8 cellular contexts compared by ENCODE assay signal in the genomic region with DNA sequence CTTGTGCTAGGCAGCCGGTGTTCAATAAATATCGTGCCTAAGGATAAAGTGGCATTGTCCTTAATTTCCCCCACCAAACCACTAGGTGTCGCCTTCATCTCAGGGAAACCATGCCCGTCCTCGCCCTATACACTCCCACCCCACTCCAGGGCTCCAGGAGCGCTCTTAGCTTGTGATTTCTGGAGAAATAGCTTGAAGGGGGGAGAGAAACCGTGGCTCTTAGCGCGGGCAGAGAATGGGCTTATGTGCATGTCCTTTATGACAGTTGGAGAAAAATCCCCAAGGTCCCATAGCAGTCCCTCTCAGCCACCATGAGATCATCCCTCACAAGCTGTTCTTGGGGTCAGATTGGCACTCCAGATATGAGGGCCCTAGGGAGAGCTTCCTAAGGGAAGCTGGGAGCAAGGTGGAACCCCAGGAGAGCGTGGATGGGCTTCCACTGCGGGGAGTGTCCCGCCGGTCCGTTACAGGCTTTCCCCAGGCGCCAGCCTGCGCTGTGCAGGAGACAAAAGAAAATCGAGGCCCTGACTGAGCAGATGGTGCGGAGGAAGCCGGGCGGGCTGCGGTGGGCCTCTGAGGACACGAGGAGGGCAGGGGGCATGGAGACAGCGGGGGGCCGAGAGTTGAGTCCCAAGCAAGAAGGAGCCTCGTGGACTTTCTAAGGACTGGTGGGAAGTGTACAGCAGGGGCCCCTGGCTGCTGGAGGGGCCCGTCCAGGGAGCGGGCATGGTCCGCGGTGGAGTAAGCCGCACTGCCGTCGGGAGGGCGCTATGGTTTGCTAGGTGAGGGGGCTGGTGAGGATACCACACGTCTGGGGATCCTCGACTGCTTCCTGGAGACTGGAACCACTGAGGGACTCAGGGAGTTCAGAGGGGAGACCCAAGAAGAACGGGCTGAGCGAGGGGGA. TPM values are rescaled to one million over a fixed set of nuclear protein-coding genes. Genes with fewer than 3 reads are reported as not detected.
A peak's percentile ranks its signal among the peaks of the same experiment; 100 is the strongest.
DNase-seq lines count a peak whose midpoint lies in the region; ATAC-seq and TF ChIP-seq lines count a peak whose summit lies in the region.

No MANE protein-coding gene starts in this region.

- H3K23ac ChIP-seq in H9 (ENCODE audit: insufficient read length, low read depth, low read length): no peak overlapping the region

- H3K14ac ChIP-seq in H9 (ENCODE audit: insufficient read depth, low read length): peak overlapping the region; percentile 85

- TF ChIP-seq CTCF in H9 (conservative IDR thresholded peaks at IDR 0.05) (peak; percentile 89), coronary artery (IDR thresholded peaks at IDR 0.05) (peak; percentile 84)

- H3K56ac ChIP-seq in H9 (ENCODE audit: insufficient read length, low read depth, low read length): no peak overlapping the region

- no peak overlapping the region for H2BK12ac ChIP-seq in H9 (ENCODE audit: insufficient read length, low read depth, low read length)

- H3K9me3 ChIP-seq in H9 (ENCODE audit: control insufficient read depth, low read depth, low read length): no peaks in the 10 kb centered on the region

- no peak overlapping the region for H2BK5ac ChIP-seq in H9 (ENCODE audit: insufficient read length, low read length)

- peak overlapping the region; percentile 45 for H3K18ac ChIP-seq in H9 (ENCODE audit: insufficient read length, low read depth, low read length)

- peak overlapping the region; percentile 93 for H3K4me3 ChIP-seq in coronary artery

- no peaks in the 10 kb centered on the region for H4K20me1 ChIP-seq in H9 (ENCODE audit: control insufficient read depth, insufficient read depth, insufficient read length)

- H3K4me1 Mint-ChIP-seq in H9: peaks cover 17 to 19% of the 10 kb centered on the region in 2 experiments

- DNase-seq in Ammon's horn (ENCODE audit: low spot score) (peak; percentile 90), H9 (peak; percentile 75), NCI-H2196 treated with DMSO at 0.1 percent for 48 hours (lab: John Stamatoyannopoulos, UW; ENCODE audit: unreplicated experiment) (peak; percentile 80), coronary artery (ENCODE audit: low spot score) (no peak)
- DNase-seq in activated CD4-positive, alpha-beta T cell treated with anti-CD3 and anti-CD28 coated beads for 24 hours (ENCODE audit: low read depth in 2 of 2): peak; percentile 17 to 36
- peak; percentile 13 to 46 for DNase-seq in stimulated activated CD4-positive, alpha-beta T cell treated with anti-CD3 and anti-CD28 coated beads, Interleukin-1b, Interleukin-23, amount 100 ng/mL, for 4 hours (ENCODE audit: low read depth in 2 of 2)

- no peak for ATAC-seq in HG02840 (IDR thresholded peaks at IDR 0.05; ENCODE audit: low FRiP score, unreplicated experiment)

- H3K23me2 ChIP-seq in H9 (ENCODE audit: insufficient read length, low read depth, low read length, poor library complexity, severe bottlenecking): peaks cover 3% of the 10 kb centered on the region

- no peaks in the 10 kb centered on the region for H3K79me2 ChIP-seq in H9 (ENCODE audit: insufficient read depth, low read length)

- H3K4me1 ChIP-seq in H9 (ENCODE audit: insufficient read depth, low read length): no peaks in the 10 kb centered on the region

- H4K5ac ChIP-seq in H9 (ENCODE audit: insufficient read length, low read depth, low read length): no peak overlapping the region

- no peak overlapping the region for H2BK15ac ChIP-seq in H9 (ENCODE audit: low read depth, low read length)

- no CpG with 5 or more reads among the region's 37 CpGs for WGBS in H9 (ENCODE audit: extremely low coverage, insufficient read length, low lambda C conversion rate)

- H3K4me3 Mint-ChIP-seq in H9: peak overlapping the region; percentile 77 to 85

- H3K9ac ChIP-seq in H9 (ENCODE audit: extremely low read depth, insufficient read length, low read length): no peak overlapping the region

- H2BK120ac ChIP-seq in H9 (ENCODE audit: low read depth, low read length, poor library complexity, severe bottlenecking): no peak overlapping the region

- H3K27ac Mint-ChIP-seq in H9: peak overlapping the region in 1 of 3 experiments; percentile 64; a peak in 1 of 7 replicates

- H2BK20ac ChIP-seq in H9 (ENCODE audit: low read depth, low read length, poor library complexity, severe bottlenecking): no peak overlapping the region

- H3K79me1 ChIP-seq in H9 (ENCODE audit: insufficient read depth, low read depth, low read length, poor library complexity, severe bottlenecking): no peaks in the 10 kb centered on the region

- peaks cover 0 to 11% (median 8%) of the 10 kb centered on the region in 3 experiments; a peak in 6 of 7 replicates for H3K36me3 Mint-ChIP-seq in H9 (ENCODE audit: insufficient read depth in 1 of 3, low read depth in 3 of 3)

- no peak overlapping the region for H3K4ac ChIP-seq in H9 (ENCODE audit: low read depth, low read length)

- H4K8ac ChIP-seq in H9 (replicated peaks; ENCODE audit: insufficient read length, low read depth, low read length): no peak overlapping the region

- H3K9me3 Mint-ChIP-seq in H9: no peaks in the 10 kb centered on the region

- peak overlapping the region; percentile 66 for H3K4me2 ChIP-seq in H9 (ENCODE audit: insufficient read depth, insufficient read length, low read length)

- no peak overlapping the region for H3T11ph ChIP-seq in H9 (ENCODE audit: low read length)

- H3K27me3 Mint-ChIP-seq in H9 (ENCODE audit: low read depth): peaks cover 4% of the 10 kb centered on the region

- H3K27ac ChIP-seq in H9 (ENCODE audit: insufficient read length, low read depth, low read length) (no peak overlapping the region), coronary artery (peak overlapping the region; percentile 77 to 92), layer of hippocampus (ENCODE audit: low read depth, low read length) (peak overlapping the region; percentile 42)

- H4K91ac ChIP-seq in H9 (ENCODE audit: insufficient read length, low read depth, low read length): no peak overlapping the region

- H3K27me3 ChIP-seq in H9 (ENCODE audit: insufficient read depth, low read length) (no peaks in the 10 kb centered on the region), layer of hippocampus (ENCODE audit: control insufficient read depth, insufficient read depth, low read length) (no peaks in the 10 kb centered on the region)

- H2AFZ ChIP-seq in H9 (ENCODE audit: low read length): no peak overlapping the region

- no peak overlapping the region for H2AK5ac ChIP-seq in H9 (ENCODE audit: insufficient read length, low read length)

RNA-seq across cellular contexts. Expression of gene NPR2, which starts 0.8 kb away (rescaled TPM):
- 12.2 and 12.5 TPM in 2 replicates for total RNA-seq in H9 (2021)

RNA-seq across cellular contexts. Expression of gene SPAG8, which starts 21.4 kb away (rescaled TPM):
- 0.46 and 0.50 TPM in 2 replicates for total RNA-seq in H9 (2021)

RNA-seq across cellular contexts. Expression of gene HINT2, which starts 24.2 kb away (rescaled TPM):
- total RNA-seq in H9 (2021): 30.9 and 35.9 TPM in 2 replicates

RNA-seq across cellular contexts. Expression of gene MSMP, which starts 36.6 kb away (rescaled TPM):
- 0.83 and 0.97 TPM in 2 replicates for total RNA-seq in H9 (2021)

RNA-seq across cellular contexts. Expression of gene FAM221B, which starts 37.9 kb away (rescaled TPM):
- not detected in 2 replicates for total RNA-seq in H9 (2021)
